Comparison of ENCODE assay signal across 18 cellular contexts in the genomic region with DNA sequence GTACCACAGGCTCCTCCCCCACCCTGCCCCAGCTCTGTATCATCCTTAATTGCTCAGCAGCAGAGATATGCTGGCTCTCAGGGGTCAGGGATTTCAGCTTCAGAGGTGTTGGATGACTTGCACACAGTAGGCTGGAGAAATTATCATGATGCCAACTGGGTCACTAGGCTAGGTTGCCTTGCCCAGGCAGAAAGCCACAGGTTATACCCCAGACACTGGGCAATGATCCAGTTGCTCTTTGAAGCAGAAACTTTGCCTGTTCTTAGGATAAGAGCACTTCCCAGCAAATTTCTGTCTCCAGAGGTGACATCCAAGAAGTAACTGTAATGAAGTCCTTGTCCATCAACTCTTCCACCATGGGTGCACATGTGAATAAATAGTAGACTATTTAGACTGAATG. TPM values are rescaled to one million over a fixed set of nuclear protein-coding genes. Genes with fewer than 3 reads are reported as not detected.
DNase-seq lines count a peak whose midpoint lies in the region; ATAC-seq and TF ChIP-seq lines count a peak whose summit lies in the region.
"Had no signal": no experiment of that assay in that cellular context is flagged by ENCODE, and none has a peak within 500 bp of the region (broad histone marks: within the 10 kb centered on the region; RNA-seq: fewer than 3 reads in every experiment).

No MANE protein-coding gene starts in this region.

- no peaks in the 10 kb centered on the region for H3K27me3 ChIP-seq in BE2C

- DNase-seq in ACHN = peak; percentile 45
- peak; percentile 32 for DNase-seq in DMS79 (lab: John Stamatoyannopoulos, UW)
- peak; percentile 23 for DNase-seq in NCI-H2171 treated with DMSO at 0.1 percent for 48 hours (lab: John Stamatoyannopoulos, UW)
- DNase-seq in kidney glomerular epithelial cell (lab: John Stamatoyannopoulos, UW) = peak; percentile 35
- DNase-seq in SHP77 treated with DMSO at 0.1 percent for 48 hours (lab: John Stamatoyannopoulos, UW) = no peak
- DNase-seq in BE2C = no peak
- no peak for DNase-seq in left ventricle myocardium superior
- DNase-seq: GDM1, H7, IMR-90, Karpas-422, MM.1S, NCI-H1092 treated with DMSO at 0.1 percent for 48 hours, NCI-H526 treated with DMSO at 0.1 percent for 48 hours, RPMI8226, T-helper 1 cell had no signal

- H3K4me3 ChIP-seq in BE2C (ENCODE audit: low read depth, low read length) = no peak overlapping the region

- in situ Hi-C loops in ACHN (cut with HindIII; ENCODE audit: low pct_ligation_motif_present, low pct_unique_long_range_greater_than_20kb, low sequenced_read_pairs) = no loop called here

- 0 out of 2 replicates have a peak, but pooled peaks cover 4% of the 10 kb centered on the region for H3K36me3 ChIP-seq in BE2C

- no peak for TF ChIP-seq CTCF in BE2C (IDR thresholded peaks at IDR 0.05; ENCODE audit: low read depth, low read length)

- intact Hi-C loops in left ventricle myocardium superior (cut with micrococcal nuclease) = no loop called here

- H3K4me1 ChIP-seq in BE2C = no peaks in the 10 kb centered on the region

- ATAC-seq in left ventricle myocardium superior = no peak

- H3K9me3 ChIP-seq in BE2C = no peaks in the 10 kb centered on the region

RNA-seq across cellular contexts. Expression of gene SCML4, which starts 38.3 kb away (rescaled TPM):
- polyA plus RNA-seq in BE2C (2012; ENCODE audit: insufficient read depth, insufficient read length, low read depth) = not detected
- total RNA-seq in left ventricle myocardium superior = 0.17 TPM
- total RNA-seq: Daoy, H7, HT1080, IMR-90 had no signal
- polyA plus RNA-seq: IMR-90 had no signal

Comparison
In these comparisons a context has a peak if more than half of its experiments do, and no peak if none do; other contexts are left out.
1. DNase-seq: peak in ACHN (single experiment), DMS79 (single experiment), NCI-H2171 treated with DMSO at 0.1 percent for 48 hours (single experiment) and kidney glomerular epithelial cell (single experiment); none in SHP77 treated with DMSO at 0.1 percent for 48 hours (single experiment), BE2C (single experiment) and left ventricle myocardium superior (single experiment).